Comparison of ENCODE assay signal across 8 cellular contexts in genomic region chr5:151757233-151758140, GRCh38. TPM values are rescaled to one million over a fixed set of nuclear protein-coding genes. Genes with fewer than 3 reads are reported as not detected.
A peak's percentile ranks its signal among the peaks of the same experiment; 100 is the strongest.
DNase-seq lines count a peak whose midpoint lies in the region; ATAC-seq lines count a peak whose summit lies in the region.

No MANE protein-coding gene starts in this region.

- peak; percentile 21 for DNase-seq in stimulated activated naive CD4-positive, alpha-beta T cell treated with Interleukin-2 at 50 U/mL for 16 hours (lab: John Stamatoyannopoulos, UW)
- DNase-seq in stimulated activated naive CD4-positive, alpha-beta T cell (lab: John Stamatoyannopoulos, UW) = no peak
- peak; percentile 37 for DNase-seq in KBM-7
- DNase-seq in activated T-cell treated with anti-CD3 and anti-CD28 coated beads, Interleukin-2, amount 50 U/mL, for 72 hours = peak; percentile 12 to 34
- no peak for DNase-seq in left cardiac atrium
- no peak for DNase-seq in skeletal muscle cell (ENCODE audit: low read depth)
- no peak for DNase-seq in NCI-H748 treated with DMSO at 0.1 percent for 48 hours (lab: John Stamatoyannopoulos, UW)
- DNase-seq in SHP77 (lab: John Stamatoyannopoulos, UW) = no peak

- peak overlapping the region; percentile 93 to 94 for H3K4me3 Mint-ChIP-seq in activated T-cell treated with anti-CD3 and anti-CD28 coated beads, Interleukin-2, amount 50 U/mL, for 72 hours

- peak overlapping the region; percentile 82 for H3K27ac Mint-ChIP-seq in activated T-cell treated with anti-CD3 and anti-CD28 coated beads, Interleukin-2, amount 50 U/mL, for 72 hours

- H3K4me3 ChIP-seq in skeletal muscle cell (ENCODE audit: low read depth, low read length) = peak overlapping the region; percentile 74

- peaks cover 50% of the 10 kb centered on the region for H3K4me1 Mint-ChIP-seq in activated T-cell treated with anti-CD3 and anti-CD28 coated beads, Interleukin-2, amount 50 U/mL, for 72 hours (ENCODE audit: low read depth)

- no peaks in the 10 kb centered on the region for H3K27me3 Mint-ChIP-seq in activated T-cell treated with anti-CD3 and anti-CD28 coated beads, Interleukin-2, amount 50 U/mL, for 72 hours (ENCODE audit: low read depth)

- H3K36me3 Mint-ChIP-seq in activated T-cell treated with anti-CD3 and anti-CD28 coated beads, Interleukin-2, amount 50 U/mL, for 72 hours (ENCODE audit: insufficient read depth in 2 of 2) = peaks cover 0 to 4% of the 10 kb centered on the region in 2 donors

- no peaks in the 10 kb centered on the region for H3K9me3 Mint-ChIP-seq in activated T-cell treated with anti-CD3 and anti-CD28 coated beads, Interleukin-2, amount 50 U/mL, for 72 hours

- ATAC-seq in activated T-cell treated with anti-CD3 and anti-CD28 coated beads, Interleukin-2, amount 50 U/mL, for 72 hours (replicated peaks in 1 of 2) = peak; percentile 14 to 35
- peak; percentile 8 to 13 for ATAC-seq in left cardiac atrium

- intact Hi-C loops in left cardiac atrium (cut with DNase I) = no loop called here

- in situ Hi-C loops in KBM-7 (cut with MboI; ENCODE audit: low pct_unique_long_range_greater_than_20kb, low sequenced_read_pairs) = no loop called here

RNA-seq across cellular contexts. Expression of gene ATOX1, which starts 0.9 kb away (rescaled TPM):
- 10 to 100 TPM; 56.1 to 68.0 TPM for total RNA-seq in activated T-cell treated with anti-CD3 and anti-CD28 coated beads, Interleukin-2, amount 50 U/mL, for 72 hours
- total RNA-seq in left cardiac atrium = 10 to 100 TPM; 65.6 to 71.9 TPM

RNA-seq across cellular contexts. Expression of gene G3BP1, which starts 14.3 kb away (rescaled TPM):
- total RNA-seq in activated T-cell treated with anti-CD3 and anti-CD28 coated beads, Interleukin-2, amount 50 U/mL, for 72 hours = 100 to 1,000 TPM; 133 to 157 TPM
- total RNA-seq in left cardiac atrium = 100 to 1,000 TPM; 103 to 128 TPM

Comparison
In these comparisons a context has a peak if more than half of its experiments do, and no peak if none do; other contexts are left out.
1. DNase-seq: peak in stimulated activated naive CD4-positive, alpha-beta T cell treated with Interleukin-2 at 50 U/mL for 16 hours (single experiment), KBM-7 (single experiment) and activated T-cell treated with anti-CD3 and anti-CD28 coated beads, Interleukin-2, amount 50 U/mL, for 72 hours (2 of 2); none in stimulated activated naive CD4-positive, alpha-beta T cell (0 of 6), left cardiac atrium (single experiment), skeletal muscle cell (single experiment), NCI-H748 treated with DMSO at 0.1 percent for 48 hours (single experiment) and SHP77 (0 of 2).